Comparison of ENCODE assay signal across 9 cellular contexts in the genomic region with DNA sequence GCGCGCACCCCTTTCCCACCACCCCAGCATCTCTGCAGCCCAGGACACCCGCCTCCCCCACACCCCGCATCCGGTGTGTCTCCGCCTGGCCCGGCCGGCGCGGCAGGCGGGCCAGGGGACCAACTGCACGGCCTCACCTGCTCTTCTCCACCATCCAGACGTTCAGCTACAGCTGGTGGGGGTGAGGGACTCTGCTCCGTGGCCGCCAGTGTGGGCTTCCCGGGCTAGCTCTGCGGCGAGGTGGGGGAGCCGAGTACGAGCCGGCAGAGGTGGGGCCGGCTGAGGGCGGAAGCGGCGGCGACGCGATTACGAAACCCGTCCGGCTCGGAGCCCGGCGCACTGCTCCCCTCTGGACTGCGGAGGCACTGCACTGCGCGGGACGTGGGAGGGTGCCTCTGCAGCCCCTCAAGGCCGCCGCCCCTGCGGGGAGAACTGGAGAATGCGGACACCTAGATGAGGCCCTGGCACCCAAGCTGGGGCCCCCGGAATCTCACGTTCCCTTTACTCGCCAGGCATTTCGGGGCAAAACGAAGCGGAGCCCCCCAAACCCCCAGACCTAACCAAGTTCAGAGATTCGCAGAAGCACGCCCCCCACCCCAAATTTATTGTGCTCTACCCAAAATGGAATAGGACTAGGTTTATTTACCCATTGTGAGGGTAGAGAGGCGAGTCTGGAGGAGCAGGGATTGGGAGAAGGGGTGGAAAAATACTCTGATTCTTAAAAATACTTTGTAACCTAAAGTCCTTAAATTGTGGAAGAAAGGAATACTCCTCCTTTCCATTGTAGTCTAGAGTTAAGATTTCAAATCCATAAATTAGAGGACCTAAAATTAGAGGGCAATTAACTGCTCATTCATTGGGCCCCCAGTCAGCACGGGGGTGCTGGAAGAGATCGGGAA. TPM values are rescaled to one million over a fixed set of nuclear protein-coding genes. Genes with fewer than 3 reads are reported as not detected.
A peak's percentile ranks its signal among the peaks of the same experiment; 100 is the strongest.
DNase-seq lines count a peak whose midpoint lies in the region; ATAC-seq, FAIRE-seq and TF ChIP-seq lines count a peak whose summit lies in the region.
"Had no signal": no experiment of that assay in that cellular context is flagged by ENCODE, and none has a peak within 500 bp of the region (broad histone marks: within the 10 kb centered on the region; RNA-seq: fewer than 3 reads in every experiment).

CDC42SE1 (minus strand) TSS at position 281 of the 899 bp plus-strand sequence. CDS start 3,892 bp downstream, outside the sequence.

- H4K20me1 ChIP-seq in HepG2 (ENCODE audit: insufficient read depth, low read length), result no peaks in the 10 kb centered on the region

- BruUV-seq in HepG2 (replicated peaks; lab: Mats Ljungman, UMichigan), result no TSS peak

- peak; percentile 38 to 77; a peak in 3 of 4 replicates for TF ChIP-seq POLR2A in HepG2 (IDR thresholded peaks at IDR 0.05; ENCODE audit: insufficient read depth in 1 of 2, low read depth in 2 of 2, low read length in 2 of 2)

- H3K27ac ChIP-seq in HepG2 (ENCODE audit: extremely low read length, insufficient read depth, low read length), result peak within 1 kb of the TSS; percentile 56

- H3K36me3 Mint-ChIP-seq in activated CD4-positive, alpha-beta T cell treated with anti-CD3 and anti-CD28 coated beads, Interleukin-2, amount 10 ng/mL, durations not matched to agents 24 days and 14 days (ENCODE audit: low read depth), result peaks cover 46% of the 10 kb centered on the region
- H3K36me3 Mint-ChIP-seq in dendritic cell treated with granulocyte-macrophage colony-stimulating factor and Interleukin-4, amounts not matched to agents 40 ng/mL and 50 ng/mL, for 4 days (ENCODE audit: low read depth), result peaks cover 50% of the 10 kb centered on the region

- no peaks in the 10 kb centered on the region for H3K9me3 ChIP-seq in HepG2 (ENCODE audit: low read length)

- TF ChIP-seq CTCF in HepG2 (CRISPR knock-in tag; IDR thresholded peaks at IDR 0.05), result peak; percentile 89

- no peak for FAIRE-seq in HepG2 (lab: Jason Lieb, UNC)
- FAIRE-seq: endometrium had no signal

- WGBS in HepG2 (ENCODE audit: low lambda C conversion rate), result under 1% methylated on average over 21 of the region's 53 CpGs

- H3K4me3 Mint-ChIP-seq in activated CD4-positive, alpha-beta T cell treated with anti-CD3 and anti-CD28 coated beads, Interleukin-2, amount 10 ng/mL, durations not matched to agents 24 days and 14 days, result peak within 1 kb of the TSS; percentile 99
- peak within 1 kb of the TSS; percentile 86 for H3K4me3 Mint-ChIP-seq in dendritic cell treated with granulocyte-macrophage colony-stimulating factor and Interleukin-4, amounts not matched to agents 40 ng/mL and 50 ng/mL, for 4 days

- no peaks in the 10 kb centered on the region for H3K9me3 Mint-ChIP-seq in activated CD4-positive, alpha-beta T cell treated with anti-CD3 and anti-CD28 coated beads, Interleukin-2, amount 10 ng/mL, durations not matched to agents 24 days and 14 days
- no peaks in the 10 kb centered on the region for H3K9me3 Mint-ChIP-seq in dendritic cell treated with granulocyte-macrophage colony-stimulating factor and Interleukin-4, amounts not matched to agents 40 ng/mL and 50 ng/mL, for 4 days

- intact Hi-C loops in activated CD4-positive, alpha-beta T cell treated with anti-CD3 and anti-CD28 coated beads, Interleukin-2, amount 10 ng/mL, durations not matched to agents 24 days and 14 days (cut with micrococcal nuclease), result loop anchor here (1.0 to 5.0 kb wide), 7 partner anchors 11 to 497 kb away; partner anchors contain the start of genes ARNT, ENSA, GABPB2 and TNFAIP8L2
- intact Hi-C loops in dendritic cell treated with granulocyte-macrophage colony-stimulating factor and Interleukin-4, amounts not matched to agents 40 ng/mL and 50 ng/mL, for 4 days (cut with micrococcal nuclease), result loop anchor here (5.0 kb wide), 1 partner anchor 37 kb away; no protein-coding TSS in a partner anchor
- intact Hi-C loops in HepG2 (cut with micrococcal nuclease; ENCODE audit: unreplicated experiment), result loop anchor here (2.0 kb wide), 1 partner anchor 47 kb away; no protein-coding TSS in a partner anchor

- DNase-seq in Ammon's horn (ENCODE audit: low spot score) (peak; percentile 91), NCI-H524 treated with DMSO at 0.1 percent for 48 hours (lab: John Stamatoyannopoulos, UW) (peak; percentile 22), HepG2 (ENCODE audit: low spot score) (peak; percentile 67)
- peak; percentile 96 for DNase-seq in activated CD4-positive, alpha-beta T cell treated with anti-CD3 and anti-CD28 coated beads, Interleukin-2, amount 10 ng/mL, durations not matched to agents 24 days and 14 days
- DNase-seq in stimulated activated CD4-positive, alpha-beta T cell treated with anti-CD3 and anti-CD28 coated beads, Interleukin-4, amount 100 ng/mL, for 24 hours, result peak; percentile 84

- ATAC-seq in GM19035 (IDR thresholded peaks at IDR 0.05; ENCODE audit: unreplicated experiment) (peak; percentile 88), HG03354 (IDR thresholded peaks at IDR 0.05; ENCODE audit: poor library complexity, severe bottlenecking, unreplicated experiment) (peak; percentile 87), HepG2 (peak; percentile 96)

- no peaks in the 10 kb centered on the region for H3K27me3 Mint-ChIP-seq in activated CD4-positive, alpha-beta T cell treated with anti-CD3 and anti-CD28 coated beads, Interleukin-2, amount 10 ng/mL, durations not matched to agents 24 days and 14 days
- no peaks in the 10 kb centered on the region for H3K27me3 Mint-ChIP-seq in dendritic cell treated with granulocyte-macrophage colony-stimulating factor and Interleukin-4, amounts not matched to agents 40 ng/mL and 50 ng/mL, for 4 days

- peak within 1 kb of the TSS; percentile 35 for H2AFZ ChIP-seq in HepG2 (ENCODE audit: low read length)

- POLR2A ChIA-PET in HepG2 (lab: Yijun Ruan, JAX), result interaction anchor here (1.2 to 3.6 kb wide), 4 partner anchors 10 to 46 kb away, joined by 3 to 23 read pairs (median 5); partner anchors contain the start of gene C1orf56

- TF ChIP-seq EP300 in HepG2 (IDR thresholded peaks at IDR 0.05; ENCODE audit: low read depth in 2 of 2, low read length in 2 of 2) (no peak), HepG2 (CRISPR knock-in tag; IDR thresholded peaks at IDR 0.05; ENCODE audit: borderline replicate concordance) (peak; percentile 73)

- peak within 1 kb of the TSS; percentile 82 for H3K9ac ChIP-seq in HepG2 (ENCODE audit: insufficient read depth, low read depth, low read length)

- peaks cover 50% of the 10 kb centered on the region for H3K4me1 ChIP-seq in HepG2 (ENCODE audit: insufficient read depth, low read length)

- H3K79me2 ChIP-seq in HepG2 (ENCODE audit: insufficient read depth, low read length), result peaks cover 19% of the 10 kb centered on the region

- peak within 1 kb of the TSS; percentile 83 to 96 (median 88) for H3K4me3 ChIP-seq in HepG2 (replicated peaks in 1 of 3; ENCODE audit: insufficient read depth in 1 of 3, low read depth in 2 of 3, low read length in 3 of 3)

- peaks cover 60% of the 10 kb centered on the region for H3K4me1 Mint-ChIP-seq in activated CD4-positive, alpha-beta T cell treated with anti-CD3 and anti-CD28 coated beads, Interleukin-2, amount 10 ng/mL, durations not matched to agents 24 days and 14 days
- peaks cover 56% of the 10 kb centered on the region for H3K4me1 Mint-ChIP-seq in dendritic cell treated with granulocyte-macrophage colony-stimulating factor and Interleukin-4, amounts not matched to agents 40 ng/mL and 50 ng/mL, for 4 days (ENCODE audit: low read depth)

- CTCF ChIA-PET in HepG2 (lab: Yijun Ruan, JAX; ENCODE audit: low intra/inter-chr PET ratio, low total read pairs), result interaction anchor here (0.7 kb wide), 1 partner anchor 80 kb away, joined by 3 read pairs; no protein-coding TSS in a partner anchor

- in situ Hi-C loops in HepG2 (cut with HindIII; ENCODE audit: extremely low pct_ligation_motif_present, low pct_unique_long_range_greater_than_20kb), result no loop called here

- peak within 1 kb of the TSS; percentile 74 for H3K4me2 ChIP-seq in HepG2 (ENCODE audit: low read depth, low read length)

- TF ChIP-seq RAD21 in HepG2 (CRISPR knock-in tag; IDR thresholded peaks at IDR 0.05), result peak; percentile 66; the same call in 1 of the 2 replicates

- peaks cover 9 to 19% of the 10 kb centered on the region in 2 experiments; a peak in 4 of 5 replicates for H3K36me3 ChIP-seq in HepG2 (replicated peaks in 1 of 2; ENCODE audit: control insufficient read depth in 1 of 2, insufficient read depth in 2 of 2, low read length in 2 of 2)

- peak within 1 kb of the TSS; percentile 99 for H3K27ac Mint-ChIP-seq in activated CD4-positive, alpha-beta T cell treated with anti-CD3 and anti-CD28 coated beads, Interleukin-2, amount 10 ng/mL, durations not matched to agents 24 days and 14 days
- peak within 1 kb of the TSS; percentile 95 for H3K27ac Mint-ChIP-seq in dendritic cell treated with granulocyte-macrophage colony-stimulating factor and Interleukin-4, amounts not matched to agents 40 ng/mL and 50 ng/mL, for 4 days

- H3K27me3 ChIP-seq in HepG2 (ENCODE audit: control insufficient read depth in 1 of 2, insufficient read depth in 2 of 2, low read length in 2 of 2), result 0 out of 5 replicates have a peak, but pooled peaks cover 0 to 3% of the 10 kb centered on the region in 2 experiments

RNA-seq across cellular contexts. Expression of gene CDC42SE1, which starts in this region (rescaled TPM):
- 189 and 190 TPM in 2 replicates for total RNA-seq in activated CD4-positive, alpha-beta T cell treated with anti-CD3 and anti-CD28 coated beads, Interleukin-2, amount 10 ng/mL, durations not matched to agents 24 days and 14 days
- 17.6 and 18.8 TPM in 2 replicates for total RNA-seq in HepG2 (2016; rRNA removed; fragmentation: Illumina TruSeq; extraction: Trizol)
- 4.7 and 5.2 TPM in 2 replicates for total RNA-seq in HepG2 (2016; cell fraction: cytosol; rRNA removed; fragmentation: Illumina TruSeq; extraction: Trizol; ENCODE audit: low read depth)
- total RNA-seq in HepG2 (2016; cell fraction: insoluble cytoplasmic fraction; rRNA removed; fragmentation: Illumina TruSeq; extraction: Trizol), result 18.1 and 20.0 TPM in 2 replicates
- 14.1 and 15.1 TPM in 2 replicates for total RNA-seq in HepG2 (2016; cell fraction: membrane; rRNA removed; fragmentation: Illumina TruSeq; extraction: Trizol)
- total RNA-seq in HepG2 (2016; cell fraction: nucleus; rRNA removed; fragmentation: Illumina TruSeq; extraction: Trizol), result 14.5 and 16.7 TPM in 2 replicates
- 17.9 and 20.5 TPM in 2 replicates for polyA plus RNA-seq in HepG2 (2011; rRNA removed)
- polyA plus RNA-seq in HepG2 (2011; cell fraction: cytosol; rRNA removed), result 10.0 and 12.8 TPM in 2 replicates
- polyA plus RNA-seq in HepG2 (2011; cell fraction: nucleus; rRNA removed), result 31.2 and 42.5 TPM in 2 replicates
- polyA plus RNA-seq in HepG2 (2012), result 9.4 and 12.3 TPM in 2 replicates
- 1.9 and 2.9 TPM in 2 replicates for polyA plus RNA-seq in HepG2 (2016; cell fraction: cytosol; fragmentation: Illumina TruSeq; extraction: Trizol; ENCODE audit: low read depth)
- 14.6 and 17.0 TPM in 2 replicates for polyA plus RNA-seq in HepG2 (2016; cell fraction: insoluble cytoplasmic fraction; fragmentation: Illumina TruSeq; extraction: Trizol; ENCODE audit: low read depth)
- 6.3 and 7.7 TPM in 2 replicates for polyA plus RNA-seq in HepG2 (2016; cell fraction: membrane; fragmentation: Illumina TruSeq; extraction: Trizol; ENCODE audit: low read depth)
- 26.8 and 28.1 TPM in 2 replicates for polyA plus RNA-seq in HepG2 (2016; cell fraction: nucleus; fragmentation: Illumina TruSeq; extraction: Trizol; ENCODE audit: insufficient read depth, low read depth)
- polyA minus RNA-seq in HepG2 (2011; rRNA and poly(A)+ RNA removed; ENCODE audit: low replicate concordance), result 15.8 and 81.0 TPM in 2 replicates
- 8.8 and 9.2 TPM in 2 replicates for polyA minus RNA-seq in HepG2 (2011; cell fraction: cytosol; rRNA and poly(A)+ RNA removed)
- 12.6 and 19.9 TPM in 2 replicates for polyA minus RNA-seq in HepG2 (2011; cell fraction: nucleus; rRNA and poly(A)+ RNA removed)

Comparison
In these comparisons a context has a peak if more than half of its experiments do, and no peak if none do; other contexts are left out.
1. Peak in every context shown above with its lines: DNase-seq, ATAC-seq, H3K4me3 ChIP-seq and H3K27ac ChIP-seq.
2. DNase-seq: peak in every context shown above with its lines; median percentile 96 in activated CD4-positive, alpha-beta T cell treated with anti-CD3 and anti-CD28 coated beads, Interleukin-2, amount 10 ng/mL, durations not matched to agents 24 days and 14 days; 91 in Ammon's horn; 84 in stimulated activated CD4-positive, alpha-beta T cell treated with anti-CD3 and anti-CD28 coated beads, Interleukin-4, amount 100 ng/mL, for 24 hours; 67 in HepG2; 22 in NCI-H524 treated with DMSO at 0.1 percent for 48 hours.